Comparison of ENCODE assay signal across 1 cellular context in the genomic region with DNA sequence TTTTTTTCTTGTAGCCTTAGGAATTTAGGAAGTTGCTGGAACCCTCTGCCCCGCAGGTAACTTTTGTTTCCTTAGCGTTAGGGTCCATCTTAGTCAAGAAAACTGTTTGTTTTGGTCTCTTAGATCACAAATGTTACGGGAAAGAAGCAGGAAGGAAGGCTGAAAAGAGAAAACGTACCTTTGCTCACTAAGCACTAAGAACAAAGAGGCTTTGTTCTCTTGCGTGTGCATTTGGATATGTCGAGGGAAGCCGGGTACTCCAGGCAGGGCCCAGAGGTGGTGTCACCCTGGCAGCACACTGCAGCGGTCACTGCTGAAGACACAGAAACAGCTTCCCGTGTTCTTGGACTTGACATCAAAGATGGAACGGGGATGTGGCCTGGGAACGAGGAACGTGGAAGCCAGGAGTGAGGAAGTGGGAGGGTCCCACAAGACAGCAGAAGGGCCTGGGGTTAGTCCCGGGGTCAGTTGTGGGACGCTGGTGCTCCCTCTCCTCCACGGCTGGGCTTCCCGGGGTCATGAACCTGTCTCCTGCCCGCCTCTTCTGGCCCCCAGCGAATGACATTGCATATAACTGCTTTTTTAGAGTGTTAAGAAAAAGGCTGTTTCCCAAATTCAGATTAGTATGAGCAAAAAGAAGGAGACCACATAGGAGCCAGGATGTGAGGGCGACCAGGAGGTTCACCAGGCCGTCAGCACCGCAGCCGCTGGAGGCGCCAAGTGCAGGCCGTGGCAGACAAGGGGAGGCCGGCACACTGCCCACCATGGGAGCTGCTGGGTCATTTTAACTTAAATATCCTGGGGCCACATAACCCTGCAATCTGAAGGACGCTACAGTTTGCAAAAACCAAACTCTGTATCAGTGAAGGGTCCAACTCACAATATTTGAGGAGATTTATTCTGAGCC.
TF ChIP-seq lines count a peak whose summit lies in the region.

No MANE protein-coding gene starts in this region.

TF ChIP-seq in HepG2, 621 proteins besides CTCF, POLR2A, EP300 and RAD21 (continued from another document and continues in another):
- TF ChIP-seq, protein P1, sequence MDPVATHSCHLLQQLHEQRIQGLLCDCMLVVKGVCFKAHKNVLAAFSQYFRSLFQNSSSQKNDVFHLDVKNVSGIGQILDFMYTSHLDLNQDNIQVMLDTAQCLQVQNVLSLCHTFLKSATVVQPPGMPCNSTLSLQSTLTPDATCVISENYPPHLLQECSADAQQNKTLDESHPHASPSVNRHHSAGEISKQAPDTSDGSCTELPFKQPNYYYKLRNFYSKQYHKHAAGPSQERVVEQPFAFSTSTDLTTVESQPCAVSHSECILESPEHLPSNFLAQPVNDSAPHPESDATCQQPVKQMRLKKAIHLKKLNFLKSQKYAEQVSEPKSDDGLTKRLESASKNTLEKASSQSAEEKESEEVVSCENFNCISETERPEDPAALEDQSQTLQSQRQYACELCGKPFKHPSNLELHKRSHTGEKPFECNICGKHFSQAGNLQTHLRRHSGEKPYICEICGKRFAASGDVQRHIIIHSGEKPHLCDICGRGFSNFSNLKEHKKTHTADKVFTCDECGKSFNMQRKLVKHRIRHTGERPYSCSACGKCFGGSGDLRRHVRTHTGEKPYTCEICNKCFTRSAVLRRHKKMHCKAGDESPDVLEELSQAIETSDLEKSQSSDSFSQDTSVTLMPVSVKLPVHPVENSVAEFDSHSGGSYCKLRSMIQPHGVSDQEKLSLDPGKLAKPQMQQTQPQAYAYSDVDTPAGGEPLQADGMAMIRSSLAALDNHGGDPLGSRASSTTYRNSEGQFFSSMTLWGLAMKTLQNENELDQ (CRISPR knock-in tag; IDR thresholded peaks at IDR 0.05; ENCODE audit: borderline replicate concordance), result no peak
- TF ChIP-seq TBP (CRISPR knock-in tag; IDR thresholded peaks at IDR 0.05), result no peak
- TF ChIP-seq, protein P2, sequence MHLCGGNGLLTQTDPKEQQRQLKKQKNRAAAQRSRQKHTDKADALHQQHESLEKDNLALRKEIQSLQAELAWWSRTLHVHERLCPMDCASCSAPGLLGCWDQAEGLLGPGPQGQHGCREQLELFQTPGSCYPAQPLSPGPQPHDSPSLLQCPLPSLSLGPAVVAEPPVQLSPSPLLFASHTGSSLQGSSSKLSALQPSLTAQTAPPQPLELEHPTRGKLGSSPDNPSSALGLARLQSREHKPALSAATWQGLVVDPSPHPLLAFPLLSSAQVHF (CRISPR knock-in tag; IDR thresholded peaks at IDR 0.05), result no peak
- TF ChIP-seq MAFG (CRISPR knock-in tag; IDR thresholded peaks at IDR 0.05), result no peak
- no peak for TF ChIP-seq ZNF747 (CRISPR knock-in tag; IDR thresholded peaks at IDR 0.05; ENCODE audit: borderline replicate concordance)
- TF ChIP-seq GATAD2A (CRISPR knock-in tag; IDR thresholded peaks at IDR 0.05), result peak; percentile 79; the same call in 1 of the 2 replicates
- no peak for TF ChIP-seq MEIS2 (CRISPR knock-in tag; IDR thresholded peaks at IDR 0.05)
- TF ChIP-seq, protein P3, sequence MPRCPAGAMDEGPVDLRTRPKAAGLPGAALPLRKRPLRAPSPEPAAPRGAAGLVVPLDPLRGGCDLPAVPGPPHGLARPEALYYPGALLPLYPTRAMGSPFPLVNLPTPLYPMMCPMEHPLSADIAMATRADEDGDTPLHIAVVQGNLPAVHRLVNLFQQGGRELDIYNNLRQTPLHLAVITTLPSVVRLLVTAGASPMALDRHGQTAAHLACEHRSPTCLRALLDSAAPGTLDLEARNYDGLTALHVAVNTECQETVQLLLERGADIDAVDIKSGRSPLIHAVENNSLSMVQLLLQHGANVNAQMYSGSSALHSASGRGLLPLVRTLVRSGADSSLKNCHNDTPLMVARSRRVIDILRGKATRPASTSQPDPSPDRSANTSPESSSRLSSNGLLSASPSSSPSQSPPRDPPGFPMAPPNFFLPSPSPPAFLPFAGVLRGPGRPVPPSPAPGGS (CRISPR knock-in tag; IDR thresholded peaks at IDR 0.05), result no peak
- TF ChIP-seq, protein P4, sequence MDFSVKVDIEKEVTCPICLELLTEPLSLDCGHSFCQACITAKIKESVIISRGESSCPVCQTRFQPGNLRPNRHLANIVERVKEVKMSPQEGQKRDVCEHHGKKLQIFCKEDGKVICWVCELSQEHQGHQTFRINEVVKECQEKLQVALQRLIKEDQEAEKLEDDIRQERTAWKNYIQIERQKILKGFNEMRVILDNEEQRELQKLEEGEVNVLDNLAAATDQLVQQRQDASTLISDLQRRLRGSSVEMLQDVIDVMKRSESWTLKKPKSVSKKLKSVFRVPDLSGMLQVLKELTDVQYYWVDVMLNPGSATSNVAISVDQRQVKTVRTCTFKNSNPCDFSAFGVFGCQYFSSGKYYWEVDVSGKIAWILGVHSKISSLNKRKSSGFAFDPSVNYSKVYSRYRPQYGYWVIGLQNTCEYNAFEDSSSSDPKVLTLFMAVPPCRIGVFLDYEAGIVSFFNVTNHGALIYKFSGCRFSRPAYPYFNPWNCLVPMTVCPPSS (IDR thresholded peaks at IDR 0.05), result no peak
- no peak for TF ChIP-seq BORCS8-MEF2B (CRISPR knock-in tag; IDR thresholded peaks at IDR 0.05)
- no peak for TF ChIP-seq ZC3H13 (CRISPR knock-in tag; IDR thresholded peaks at IDR 0.05)
- TF ChIP-seq SRSF9 (IDR thresholded peaks at IDR 0.05; ENCODE audit: borderline replicate concordance, insufficient read depth, low read depth, low read length, poor library complexity, severe bottlenecking), result no peak
- TF ChIP-seq, protein P5, sequence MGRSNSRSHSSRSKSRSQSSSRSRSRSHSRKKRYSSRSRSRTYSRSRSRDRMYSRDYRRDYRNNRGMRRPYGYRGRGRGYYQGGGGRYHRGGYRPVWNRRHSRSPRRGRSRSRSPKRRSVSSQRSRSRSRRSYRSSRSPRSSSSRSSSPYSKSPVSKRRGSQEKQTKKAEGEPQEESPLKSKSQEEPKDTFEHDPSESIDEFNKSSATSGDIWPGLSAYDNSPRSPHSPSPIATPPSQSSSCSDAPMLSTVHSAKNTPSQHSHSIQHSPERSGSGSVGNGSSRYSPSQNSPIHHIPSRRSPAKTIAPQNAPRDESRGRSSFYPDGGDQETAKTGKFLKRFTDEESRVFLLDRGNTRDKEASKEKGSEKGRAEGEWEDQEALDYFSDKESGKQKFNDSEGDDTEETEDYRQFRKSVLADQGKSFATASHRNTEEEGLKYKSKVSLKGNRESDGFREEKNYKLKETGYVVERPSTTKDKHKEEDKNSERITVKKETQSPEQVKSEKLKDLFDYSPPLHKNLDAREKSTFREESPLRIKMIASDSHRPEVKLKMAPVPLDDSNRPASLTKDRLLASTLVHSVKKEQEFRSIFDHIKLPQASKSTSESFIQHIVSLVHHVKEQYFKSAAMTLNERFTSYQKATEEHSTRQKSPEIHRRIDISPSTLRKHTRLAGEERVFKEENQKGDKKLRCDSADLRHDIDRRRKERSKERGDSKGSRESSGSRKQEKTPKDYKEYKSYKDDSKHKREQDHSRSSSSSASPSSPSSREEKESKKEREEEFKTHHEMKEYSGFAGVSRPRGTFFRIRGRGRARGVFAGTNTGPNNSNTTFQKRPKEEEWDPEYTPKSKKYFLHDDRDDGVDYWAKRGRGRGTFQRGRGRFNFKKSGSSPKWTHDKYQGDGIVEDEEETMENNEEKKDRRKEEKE (IDR thresholded peaks at IDR 0.05), result no peak
- TF ChIP-seq, protein P6, sequence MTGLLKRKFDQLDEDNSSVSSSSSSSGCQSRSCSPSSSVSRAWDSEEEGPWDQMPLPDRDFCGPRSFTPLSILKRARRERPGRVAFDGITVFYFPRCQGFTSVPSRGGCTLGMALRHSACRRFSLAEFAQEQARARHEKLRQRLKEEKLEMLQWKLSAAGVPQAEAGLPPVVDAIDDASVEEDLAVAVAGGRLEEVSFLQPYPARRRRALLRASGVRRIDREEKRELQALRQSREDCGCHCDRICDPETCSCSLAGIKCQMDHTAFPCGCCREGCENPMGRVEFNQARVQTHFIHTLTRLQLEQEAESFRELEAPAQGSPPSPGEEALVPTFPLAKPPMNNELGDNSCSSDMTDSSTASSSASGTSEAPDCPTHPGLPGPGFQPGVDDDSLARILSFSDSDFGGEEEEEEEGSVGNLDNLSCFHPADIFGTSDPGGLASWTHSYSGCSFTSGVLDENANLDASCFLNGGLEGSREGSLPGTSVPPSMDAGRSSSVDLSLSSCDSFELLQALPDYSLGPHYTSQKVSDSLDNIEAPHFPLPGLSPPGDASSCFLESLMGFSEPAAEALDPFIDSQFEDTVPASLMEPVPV (CRISPR knock-in tag; IDR thresholded peaks at IDR 0.05), result no peak; the same call in 1 of the 2 replicates
- TF ChIP-seq U2AF2 (IDR thresholded peaks at IDR 0.05; ENCODE audit: low read depth, low read length), result no peak
- no peak for TF ChIP-seq NFKB2 (CRISPR knock-in tag; IDR thresholded peaks at IDR 0.05; ENCODE audit: borderline replicate concordance)
- TF ChIP-seq, protein P7, sequence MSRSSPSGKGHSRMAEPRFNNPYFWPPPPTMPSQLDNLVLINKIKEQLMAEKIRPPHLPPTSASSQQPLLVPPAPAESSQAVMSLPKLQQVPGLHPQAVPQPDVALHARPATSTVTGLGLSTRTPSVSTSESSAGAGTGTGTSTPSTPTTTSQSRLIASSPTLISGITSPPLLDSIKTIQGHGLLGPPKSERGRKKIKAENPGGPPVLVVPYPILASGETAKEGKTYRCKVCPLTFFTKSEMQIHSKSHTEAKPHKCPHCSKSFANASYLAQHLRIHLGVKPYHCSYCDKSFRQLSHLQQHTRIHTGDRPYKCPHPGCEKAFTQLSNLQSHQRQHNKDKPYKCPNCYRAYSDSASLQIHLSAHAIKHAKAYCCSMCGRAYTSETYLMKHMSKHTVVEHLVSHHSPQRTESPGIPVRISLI (CRISPR knock-in tag; IDR thresholded peaks at IDR 0.05; ENCODE audit: borderline replicate concordance), result peak; percentile 58; the same call in 1 of the 2 replicates
- TF ChIP-seq ZNF484 (CRISPR knock-in tag; IDR thresholded peaks at IDR 0.05; ENCODE audit: borderline replicate concordance, low read depth), result no peak
- TF ChIP-seq RARG (CRISPR knock-in tag; IDR thresholded peaks at IDR 0.05; ENCODE audit: low read depth), result no peak
- no peak; the same call in 1 of the 2 replicates for TF ChIP-seq FOXO1 (CRISPR knock-in tag; IDR thresholded peaks at IDR 0.05)
- TF ChIP-seq, protein P8, sequence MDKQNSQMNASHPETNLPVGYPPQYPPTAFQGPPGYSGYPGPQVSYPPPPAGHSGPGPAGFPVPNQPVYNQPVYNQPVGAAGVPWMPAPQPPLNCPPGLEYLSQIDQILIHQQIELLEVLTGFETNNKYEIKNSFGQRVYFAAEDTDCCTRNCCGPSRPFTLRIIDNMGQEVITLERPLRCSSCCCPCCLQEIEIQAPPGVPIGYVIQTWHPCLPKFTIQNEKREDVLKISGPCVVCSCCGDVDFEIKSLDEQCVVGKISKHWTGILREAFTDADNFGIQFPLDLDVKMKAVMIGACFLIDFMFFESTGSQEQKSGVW (CRISPR knock-in tag; IDR thresholded peaks at IDR 0.05; ENCODE audit: borderline replicate concordance), result no peak
- TF ChIP-seq, protein P9, sequence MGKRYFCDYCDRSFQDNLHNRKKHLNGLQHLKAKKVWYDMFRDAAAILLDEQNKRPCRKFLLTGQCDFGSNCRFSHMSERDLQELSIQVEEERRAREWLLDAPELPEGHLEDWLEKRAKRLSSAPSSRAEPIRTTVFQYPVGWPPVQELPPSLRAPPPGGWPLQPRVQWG (CRISPR knock-in tag; IDR thresholded peaks at IDR 0.05; ENCODE audit: borderline replicate concordance, low read depth), result no peak
- TF ChIP-seq PTBP1 (IDR thresholded peaks at IDR 0.05; ENCODE audit: low read depth, low read length, poor library complexity, severe bottlenecking), result no peak
- peak; percentile 78 for TF ChIP-seq POLR2G (IDR thresholded peaks at IDR 0.05; ENCODE audit: low read depth, low read length)
- TF ChIP-seq ZNF335 (CRISPR knock-in tag; IDR thresholded peaks at IDR 0.05), result no peak
- no peak for TF ChIP-seq MTF1 (CRISPR knock-in tag; IDR thresholded peaks at IDR 0.05)
- TF ChIP-seq, protein P10, sequence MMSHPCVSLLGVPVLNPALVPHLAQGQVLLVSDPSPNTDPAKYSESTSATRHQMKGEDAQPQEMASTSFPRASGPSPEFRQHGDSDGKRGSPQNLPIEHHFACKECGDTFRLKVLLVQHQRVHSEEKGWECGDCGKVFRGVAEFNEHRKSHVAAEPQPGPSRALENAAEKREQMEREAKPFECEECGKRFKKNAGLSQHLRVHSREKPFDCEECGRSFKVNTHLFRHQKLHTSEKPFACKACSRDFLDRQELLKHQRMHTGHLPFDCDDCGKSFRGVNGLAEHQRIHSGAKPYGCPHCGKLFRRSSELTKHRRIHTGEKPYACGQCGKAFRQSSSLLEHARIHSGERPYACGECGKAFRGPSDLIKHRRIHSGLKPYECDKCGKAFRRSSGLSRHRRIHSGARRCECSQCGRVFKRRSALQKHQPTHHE (CRISPR knock-in tag; IDR thresholded peaks at IDR 0.05; ENCODE audit: borderline replicate concordance), result no peak; the same call in 1 of the 2 replicates
- TF ChIP-seq, protein P11, sequence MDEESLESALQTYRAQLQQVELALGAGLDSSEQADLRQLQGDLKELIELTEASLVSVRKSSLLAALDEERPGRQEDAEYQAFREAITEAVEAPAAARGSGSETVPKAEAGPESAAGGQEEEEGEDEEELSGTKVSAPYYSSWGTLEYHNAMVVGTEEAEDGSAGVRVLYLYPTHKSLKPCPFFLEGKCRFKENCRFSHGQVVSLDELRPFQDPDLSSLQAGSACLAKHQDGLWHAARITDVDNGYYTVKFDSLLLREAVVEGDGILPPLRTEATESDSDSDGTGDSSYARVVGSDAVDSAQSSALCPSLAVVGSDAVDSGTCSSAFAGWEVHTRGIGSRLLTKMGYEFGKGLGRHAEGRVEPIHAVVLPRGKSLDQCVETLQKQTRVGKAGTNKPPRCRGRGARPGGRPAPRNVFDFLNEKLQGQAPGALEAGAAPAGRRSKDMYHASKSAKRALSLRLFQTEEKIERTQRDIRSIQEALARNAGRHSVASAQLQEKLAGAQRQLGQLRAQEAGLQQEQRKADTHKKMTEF (CRISPR knock-in tag; IDR thresholded peaks at IDR 0.05), result 0 out of 2 replicates have a peak, but pooled peaks have one; percentile 26
- no peak for TF ChIP-seq ZNF749 (CRISPR knock-in tag; IDR thresholded peaks at IDR 0.05; ENCODE audit: borderline replicate concordance)
- TF ChIP-seq ZNF343 (CRISPR knock-in tag; IDR thresholded peaks at IDR 0.05), result no peak
- no peak; the same call in 1 of the 2 replicates for TF ChIP-seq ZMYM4 (CRISPR knock-in tag; IDR thresholded peaks at IDR 0.05)
- 0 out of 2 replicates have a peak, but pooled peaks have one; percentile 9 for TF ChIP-seq TCF7 (IDR thresholded peaks at IDR 0.05; ENCODE audit: low read depth)
- TF ChIP-seq, protein P12, sequence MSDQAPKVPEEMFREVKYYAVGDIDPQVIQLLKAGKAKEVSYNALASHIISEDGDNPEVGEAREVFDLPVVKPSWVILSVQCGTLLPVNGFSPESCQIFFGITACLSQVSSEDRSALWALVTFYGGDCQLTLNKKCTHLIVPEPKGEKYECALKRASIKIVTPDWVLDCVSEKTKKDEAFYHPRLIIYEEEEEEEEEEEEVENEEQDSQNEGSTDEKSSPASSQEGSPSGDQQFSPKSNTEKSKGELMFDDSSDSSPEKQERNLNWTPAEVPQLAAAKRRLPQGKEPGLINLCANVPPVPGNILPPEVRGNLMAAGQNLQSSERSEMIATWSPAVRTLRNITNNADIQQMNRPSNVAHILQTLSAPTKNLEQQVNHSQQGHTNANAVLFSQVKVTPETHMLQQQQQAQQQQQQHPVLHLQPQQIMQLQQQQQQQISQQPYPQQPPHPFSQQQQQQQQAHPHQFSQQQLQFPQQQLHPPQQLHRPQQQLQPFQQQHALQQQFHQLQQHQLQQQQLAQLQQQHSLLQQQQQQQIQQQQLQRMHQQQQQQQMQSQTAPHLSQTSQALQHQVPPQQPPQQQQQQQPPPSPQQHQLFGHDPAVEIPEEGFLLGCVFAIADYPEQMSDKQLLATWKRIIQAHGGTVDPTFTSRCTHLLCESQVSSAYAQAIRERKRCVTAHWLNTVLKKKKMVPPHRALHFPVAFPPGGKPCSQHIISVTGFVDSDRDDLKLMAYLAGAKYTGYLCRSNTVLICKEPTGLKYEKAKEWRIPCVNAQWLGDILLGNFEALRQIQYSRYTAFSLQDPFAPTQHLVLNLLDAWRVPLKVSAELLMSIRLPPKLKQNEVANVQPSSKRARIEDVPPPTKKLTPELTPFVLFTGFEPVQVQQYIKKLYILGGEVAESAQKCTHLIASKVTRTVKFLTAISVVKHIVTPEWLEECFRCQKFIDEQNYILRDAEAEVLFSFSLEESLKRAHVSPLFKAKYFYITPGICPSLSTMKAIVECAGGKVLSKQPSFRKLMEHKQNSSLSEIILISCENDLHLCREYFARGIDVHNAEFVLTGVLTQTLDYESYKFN (CRISPR knock-in tag; conservative IDR thresholded peaks at IDR 0.05), result peak; percentile 79
